In genomic region chr1:180248731-180249681, GRCh38 we compare ENCODE assay signal across 11 cellular contexts. TPM values are rescaled to one million over a fixed set of nuclear protein-coding genes. Genes with fewer than 3 reads are reported as not detected.
DNase-seq lines count a peak whose midpoint lies in the region; TF ChIP-seq lines count a peak whose summit lies in the region.
"Had no signal": no experiment of that assay in that cellular context is flagged by ENCODE, and none has a peak within 500 bp of the region (broad histone marks: within the 10 kb centered on the region; RNA-seq: fewer than 3 reads in every experiment).

No MANE protein-coding gene starts in this region.

- no peak overlapping the region for H3K4me3 ChIP-seq in WERI-Rb-1 (ENCODE audit: low read depth, low read length)
- no peak overlapping the region for H3K4me3 ChIP-seq in osteoblast (ENCODE audit: insufficient read depth, low read length)

- H3K27me3 ChIP-seq in WERI-Rb-1 (ENCODE audit: insufficient read depth, low read depth, severe bottlenecking), result no peaks in the 10 kb centered on the region
- peaks cover 8% of the 10 kb centered on the region for H3K27me3 ChIP-seq in osteoblast (ENCODE audit: insufficient read depth, low read length)

- H3K9me3 ChIP-seq in WERI-Rb-1 (ENCODE audit: severe bottlenecking) (no peaks in the 10 kb centered on the region), osteoblast (ENCODE audit: low read depth, low read length) (no peaks in the 10 kb centered on the region)

- no peak overlapping the region for H3K4me2 ChIP-seq in osteoblast (ENCODE audit: insufficient read depth, low read length)

- H2AFZ ChIP-seq in osteoblast (ENCODE audit: low read length), result no peak overlapping the region

- no peaks in the 10 kb centered on the region for H3K79me2 ChIP-seq in osteoblast (ENCODE audit: insufficient read depth, low read length)

- TF ChIP-seq CTCF in WERI-Rb-1 (IDR thresholded peaks at IDR 0.05; ENCODE audit: low read depth, low read length), result peak; percentile 94
- no peak for TF ChIP-seq CTCF in osteoblast (IDR thresholded peaks at IDR 0.05; ENCODE audit: extremely low read depth, low read depth, low read length)

- no peaks in the 10 kb centered on the region for H3K36me3 ChIP-seq in WERI-Rb-1
- H3K36me3 ChIP-seq in osteoblast (ENCODE audit: insufficient read depth, low read length), result no peaks in the 10 kb centered on the region

- H3K27ac ChIP-seq in WERI-Rb-1 (no peak overlapping the region), osteoblast (ENCODE audit: low read depth, low read length) (no peak overlapping the region)

- DNase-seq in activated CD4-positive, alpha-beta T cell treated with anti-CD3 and anti-CD28 coated beads for 48 hours, result peak; percentile 41
- DNase-seq in activated CD4-positive, alpha-beta T cell treated with anti-CD3 and anti-CD28 coated beads, Interleukin-2, amount 50 U/mL, for 4 hours, result no peak
- peak; percentile 25 for DNase-seq in NCI-H1092 treated with DMSO at 0.1 percent for 48 hours (lab: John Stamatoyannopoulos, UW)
- DNase-seq in WERI-Rb-1, result peak; percentile 95
- peak; percentile 82 for DNase-seq in osteoblast (ENCODE audit: insufficient read length, low spot score, missing footprints)
- no peak for DNase-seq in amniotic stem cell (lab: John Stamatoyannopoulos, UW)
- no peak for DNase-seq in GDM1 (lab: John Stamatoyannopoulos, UW)
- DNase-seq in activated CD4-positive, alpha-beta T cell treated with anti-CD3 and anti-CD28 coated beads for 4 hours, result no peak
- DNase-seq: caudate nucleus, NCI-H1105, T-cell had no signal

- H3K4me1 ChIP-seq in osteoblast (ENCODE audit: insufficient read depth, low read length), result no peaks in the 10 kb centered on the region

- peaks cover 3% of the 10 kb centered on the region for H4K20me1 ChIP-seq in osteoblast (ENCODE audit: insufficient read depth, low read length)

RNA-seq across cellular contexts. Expression of gene LHX4, which starts 18.9 kb away (rescaled TPM):
- not detected in 2 replicates for total RNA-seq in osteoblast

Comparison
In these comparisons a context has a peak if more than half of its experiments do, and no peak if none do; other contexts are left out.
1. DNase-seq: peak in activated CD4-positive, alpha-beta T cell treated with anti-CD3 and anti-CD28 coated beads for 48 hours (single experiment), NCI-H1092 treated with DMSO at 0.1 percent for 48 hours (single experiment), WERI-Rb-1 (single experiment) and osteoblast (single experiment); none in activated CD4-positive, alpha-beta T cell treated with anti-CD3 and anti-CD28 coated beads, Interleukin-2, amount 50 U/mL, for 4 hours (0 of 2), amniotic stem cell (single experiment), GDM1 (single experiment) and activated CD4-positive, alpha-beta T cell treated with anti-CD3 and anti-CD28 coated beads for 4 hours (0 of 2).